ENCODE assay signal across 17 cellular contexts in genomic region chr2:150639917-150640538, GRCh38.
DNase-seq lines count a peak whose midpoint lies in the region; TF ChIP-seq lines count a peak whose summit lies in the region.
"Had no signal": no experiment of that assay in that cellular context is flagged by ENCODE, and none has a peak within 500 bp of the region (broad histone marks: within the 10 kb centered on the region; RNA-seq: fewer than 3 reads in every experiment).

No MANE protein-coding gene starts in this region.

- H3K27me3 ChIP-seq in subcutaneous abdominal adipose tissue (ENCODE audit: control insufficient read depth in 5 of 5, insufficient read depth in 4 of 5, low read length in 5 of 5) (no peaks in the 10 kb centered on the region), spleen (replicated peaks in 1 of 7) (no peaks in the 10 kb centered on the region)

- H3K4me3 ChIP-seq in subcutaneous abdominal adipose tissue (ENCODE audit: low read depth in 1 of 5, low read length in 5 of 5): peak overlapping the region in 1 of 5 donors; percentile 45
- H3K4me3 ChIP-seq in spleen: no peak overlapping the region

- H3K9ac ChIP-seq in subcutaneous abdominal adipose tissue (ENCODE audit: low read length in 5 of 5): peak overlapping the region in 1 of 5 donors; percentile 50

- H3K9me3 ChIP-seq in subcutaneous abdominal adipose tissue (ENCODE audit: control insufficient read depth in 5 of 5, low read length in 5 of 5): no peaks in the 10 kb centered on the region
- no peaks in the 10 kb centered on the region for H3K9me3 ChIP-seq in spleen

- TF ChIP-seq POLR2A in spleen (IDR thresholded peaks at IDR 0.05): no peak

- no peak for TF ChIP-seq CTCF in spleen (IDR thresholded peaks at IDR 0.05 in 8 of 11, conservative IDR thresholded peaks at IDR 0.05 in 3 of 11)

- DNase-seq in NCI-H82 (lab: John Stamatoyannopoulos, UW): peak; percentile 48
- no peak for DNase-seq in NCI-H82 treated with DMSO at 0.1 percent for 48 hours (lab: John Stamatoyannopoulos, UW; ENCODE audit: unreplicated experiment)
- peak; percentile 22 for DNase-seq in astrocyte of the hippocampus (ENCODE audit: low read depth, low spot score)
- peak; percentile 22 for DNase-seq in left kidney (ENCODE audit: low read depth, low spot score)
- no peak for DNase-seq in dermis blood vessel endothelial cell
- no peak for DNase-seq in spleen
- no peak for DNase-seq in NCI-H2081 treated with DMSO at 0.1 percent for 48 hours (lab: John Stamatoyannopoulos, UW)
- DNase-seq: activated CD8-positive, alpha-beta T cell treated with anti-CD3 and anti-CD28 coated beads for 36 hours; amniotic stem cell; left cardiac atrium; NCI-H1436 treated with DMSO at 0.1 percent for 48 hours; stimulated activated CD4-positive, alpha-beta T cell treated with anti-CD3 and anti-CD28 coated beads, Interleukin-4, amount 100 ng/mL, for 24 hours; trophoblast cell had no signal

- 36 to 50% (median 43%) methylated on average over 6 of the region's 6 CpGs for WGBS in spleen, 5 donors

- H3K27ac ChIP-seq in subcutaneous abdominal adipose tissue (ENCODE audit: low read depth, low read length): peak overlapping the region; percentile 54
- no peak overlapping the region for H3K27ac ChIP-seq in spleen
- H3K27ac ChIP-seq: 22Rv1, C4-2B, epithelial cell of prostate had no signal

- intact Hi-C loops in spleen (cut with DNase I; ENCODE audit: low total_unique reads): no loop called here

- H3K4me1 ChIP-seq in subcutaneous abdominal adipose tissue (ENCODE audit: control insufficient read depth in 5 of 5, insufficient read depth in 5 of 5, low read length in 5 of 5): peaks cover 0 to 12% (median 8%) of the 10 kb centered on the region in 5 donors
- H3K4me1 ChIP-seq in spleen: no peaks in the 10 kb centered on the region

- no peaks in the 10 kb centered on the region for H3K36me3 ChIP-seq in subcutaneous abdominal adipose tissue (ENCODE audit: control insufficient read depth in 5 of 5, insufficient read depth in 5 of 5, low read length in 5 of 5)
- H3K36me3 ChIP-seq in spleen: no peaks in the 10 kb centered on the region

Comparison
In these comparisons a context has a peak if more than half of its experiments do, and no peak if none do; other contexts are left out.
1. DNase-seq: peak in NCI-H82 (single experiment), astrocyte of the hippocampus (single experiment) and left kidney (single experiment); none in NCI-H82 treated with DMSO at 0.1 percent for 48 hours (single experiment), dermis blood vessel endothelial cell (single experiment), spleen (single experiment) and NCI-H2081 treated with DMSO at 0.1 percent for 48 hours (single experiment).